In genomic region chr6:118319890-118320289, GRCh38 we compare ENCODE assay signal across 15 cellular contexts.
DNase-seq lines count a peak whose midpoint lies in the region; ATAC-seq and TF ChIP-seq lines count a peak whose summit lies in the region.
"Had no signal": no experiment of that assay in that cellular context is flagged by ENCODE, and none has a peak within 500 bp of the region (broad histone marks: within the 10 kb centered on the region; RNA-seq: fewer than 3 reads in every experiment).

No MANE protein-coding gene starts in this region.

- H3K4me3 ChIP-seq in IMR-90 (ENCODE audit: insufficient read depth, low read depth, low read length) (no peak overlapping the region), mesenchymal stem cell (ENCODE audit: insufficient read depth in 1 of 2, low read depth in 1 of 2, low read length in 2 of 2) (no peak overlapping the region), Karpas-422 (ENCODE audit: low read length) (no peak overlapping the region)
- H3K4me3 ChIP-seq: tibial nerve had no signal

- H3K36me3 Mint-ChIP-seq in activated CD4-positive, alpha-beta memory T cell treated with anti-CD3 and anti-CD28 coated beads, Interleukin-2, amount 10 ng/mL, durations not matched to agents 7 days and 5 days (ENCODE audit: low read depth): no peaks in the 10 kb centered on the region
- H3K36me3 Mint-ChIP-seq: activated CD4-positive, alpha-beta memory T cell treated with anti-CD3 and anti-CD28 coated beads for 36 hours; memory B cell had no signal

- WGBS in IMR-90 (ENCODE audit: extremely low coverage in 2 of 2, insufficient read length in 1 of 2), 2 experiments: 100% methylated on average over 1 of the region's 3 CpGs; no CpG with 5 or more reads in 1 of the 2 experiments
- WGBS in mesenchymal stem cell: 98% methylated on average over 3 of the region's 3 CpGs

- H3K9me2 ChIP-seq in Karpas-422 (replicated peaks; ENCODE audit: insufficient read depth, low read length): no peaks in the 10 kb centered on the region

- DNase-seq in Ammon's horn (ENCODE audit: low spot score): peak; percentile 44
- DNase-seq in IMR-90: no peak
- peak; percentile 77 for DNase-seq in SHP77 treated with DMSO at 0.1 percent for 48 hours (lab: John Stamatoyannopoulos, UW)
- no peak for DNase-seq in mesenchymal stem cell
- DNase-seq in activated CD4-positive, alpha-beta memory T cell treated with anti-CD3 and anti-CD28 coated beads, Interleukin-2, amount 10 ng/mL, durations not matched to agents 7 days and 5 days: no peak
- no peak for DNase-seq in Karpas-422
- DNase-seq: activated CD4-positive, alpha-beta memory T cell treated with anti-CD3 and anti-CD28 coated beads for 36 hours; NCI-H2227 treated with DMSO at 0.1 percent for 48 hours; T1000 had no signal

- H3K9me1 ChIP-seq in IMR-90 (ENCODE audit: insufficient read depth, low read length): peaks cover 5% of the 10 kb centered on the region; the same call in 1 of the 2 replicates

- H3K27me3 Mint-ChIP-seq in activated CD4-positive, alpha-beta memory T cell treated with anti-CD3 and anti-CD28 coated beads, Interleukin-2, amount 10 ng/mL, durations not matched to agents 7 days and 5 days: peaks cover 3% of the 10 kb centered on the region
- H3K27me3 Mint-ChIP-seq: activated CD4-positive, alpha-beta memory T cell treated with anti-CD3 and anti-CD28 coated beads for 36 hours; dendritic cell treated with granulocyte-macrophage colony-stimulating factor and Interleukin-4, amounts not matched to agents 40 ng/mL and 50 ng/mL, for 4 days; memory B cell had no signal

- H2BK12ac ChIP-seq in mesenchymal stem cell (ENCODE audit: low read length in 2 of 2): peak overlapping the region; percentile 9 to 50

- H3K79me1 ChIP-seq in IMR-90 (ENCODE audit: low read depth in 1 of 2, low read length in 2 of 2): no peaks in the 10 kb centered on the region
- H3K79me1 ChIP-seq in mesenchymal stem cell (replicated peaks; ENCODE audit: low read length, poor library complexity, severe bottlenecking): no peaks in the 10 kb centered on the region

- H3K4ac ChIP-seq in IMR-90 (ENCODE audit: low read depth, low read length) (no peak overlapping the region), mesenchymal stem cell (ENCODE audit: low read depth in 1 of 2, low read length in 2 of 2) (peak overlapping the region in 1 of 2 experiments; percentile 73)

- no peak overlapping the region for H3K27ac ChIP-seq in IMR-90 (ENCODE audit: insufficient read depth, low read length)
- no peak overlapping the region for H3K27ac ChIP-seq in mesenchymal stem cell (ENCODE audit: low read length, poor library complexity, severe bottlenecking)
- H3K27ac ChIP-seq in Karpas-422 (ENCODE audit: low read length): no peak overlapping the region

- ATAC-seq in IMR-90 (ENCODE audit: low read depth): no peak
- ATAC-seq in GM19467 (IDR thresholded peaks at IDR 0.05; ENCODE audit: unreplicated experiment): no peak
- ATAC-seq in HG02678 (IDR thresholded peaks at IDR 0.05; ENCODE audit: unreplicated experiment): no peak

- H3K23ac ChIP-seq in IMR-90 (ENCODE audit: low read depth, low read length) (no peak overlapping the region), mesenchymal stem cell (ENCODE audit: low read length in 2 of 2) (no peak overlapping the region)

- H2BK5ac ChIP-seq in IMR-90 (ENCODE audit: low read depth, low read length, poor library complexity, severe bottlenecking): no peak overlapping the region
- no peak overlapping the region for H2BK5ac ChIP-seq in mesenchymal stem cell (ENCODE audit: low read depth, low read length, poor library complexity, severe bottlenecking)

- H3K27me3 ChIP-seq in IMR-90 (ENCODE audit: control insufficient read depth, insufficient read depth, low read length): no peaks in the 10 kb centered on the region
- H3K27me3 ChIP-seq in mesenchymal stem cell (ENCODE audit: control insufficient read depth in 1 of 2, insufficient read depth in 1 of 2, low read length in 2 of 2): no peaks in the 10 kb centered on the region
- no peaks in the 10 kb centered on the region for H3K27me3 ChIP-seq in Karpas-422 (ENCODE audit: low read length)
- H3K27me3 ChIP-seq: tibial nerve had no signal

- CTCF ChIA-PET in IMR-90 (lab: Yijun Ruan, JAX): interaction anchor here (0.6 kb wide), 1 partner anchor 9 kb away, joined by 3 read pairs; no protein-coding TSS in a partner anchor
- CTCF ChIA-PET in activated CD4-positive, alpha-beta memory T cell treated with anti-CD3 and anti-CD28 coated beads, Interleukin-2, amount 10 ng/mL, durations not matched to agents 7 days and 5 days (lab: Charles Lee): no interaction called here

- H3K9me3 ChIP-seq in IMR-90 (ENCODE audit: control insufficient read depth, insufficient read depth, low read length) (no peaks in the 10 kb centered on the region), mesenchymal stem cell (ENCODE audit: control insufficient read depth, low read length) (no peaks in the 10 kb centered on the region), Karpas-422 (ENCODE audit: low read length) (no peaks in the 10 kb centered on the region)
- H3K9me3 ChIP-seq: tibial nerve had no signal

- in situ Hi-C loops in IMR-90 (cut with MboI; ENCODE audit: low sequenced_read_pairs): no loop called here

- H2AK5ac ChIP-seq in IMR-90 (ENCODE audit: low read depth, low read length) (peak overlapping the region; percentile 4; the same call in 1 of the 2 replicates), mesenchymal stem cell (ENCODE audit: low read length, severe bottlenecking) (no peak overlapping the region)

- dilution Hi-C loops in IMR-90 (cut with HindIII; ENCODE audit: low sequenced_read_pairs, unreplicated experiment): no loop called here

- H3K4me2 ChIP-seq in IMR-90 (ENCODE audit: low read depth, low read length) (no peak overlapping the region), mesenchymal stem cell (ENCODE audit: low read length, poor library complexity, severe bottlenecking) (no peak overlapping the region), Karpas-422 (ENCODE audit: low read depth, low read length, poor library complexity, severe bottlenecking) (no peak overlapping the region)

- TF ChIP-seq POLR2A in IMR-90 (IDR thresholded peaks at IDR 0.05; ENCODE audit: low read depth, low read length): no peak

- H3K4me1 Mint-ChIP-seq in activated CD4-positive, alpha-beta memory T cell treated with anti-CD3 and anti-CD28 coated beads, Interleukin-2, amount 10 ng/mL, durations not matched to agents 7 days and 5 days: no peaks in the 10 kb centered on the region
- H3K4me1 Mint-ChIP-seq: memory B cell had no signal

- H2AK9ac ChIP-seq in IMR-90 (replicated peaks; ENCODE audit: low read depth, low read length, poor library complexity): no peak overlapping the region

- TF ChIP-seq CTCF in IMR-90 (conservative IDR thresholded peaks at IDR 0.05; ENCODE audit: low read depth, low read length): no peak

- H3K56ac ChIP-seq in IMR-90 (ENCODE audit: extremely low read depth, insufficient read depth, low read length): no peak overlapping the region

- H3K18ac ChIP-seq in IMR-90 (ENCODE audit: low read depth, low read length) (no peak overlapping the region), mesenchymal stem cell (ENCODE audit: low read depth in 1 of 2, low read length in 2 of 2) (peak overlapping the region; percentile 16 to 82)

- no TSS peak for BruUV-seq in IMR-90 (replicated peaks; lab: Mats Ljungman, UMichigan)

- H3K27ac Mint-ChIP-seq in activated CD4-positive, alpha-beta memory T cell treated with anti-CD3 and anti-CD28 coated beads, Interleukin-2, amount 10 ng/mL, durations not matched to agents 7 days and 5 days: no peak overlapping the region
- H3K27ac Mint-ChIP-seq: activated CD4-positive, alpha-beta memory T cell treated with anti-CD3 and anti-CD28 coated beads for 36 hours; activated T-helper 2 cell treated with anti-CD3 and anti-CD28 coated beads, Interferon-gamma antibody, Interleukin-2, Interleukin-4, amounts not matched to agents 10 μg/mL and 5 μg/mL and 100 μg/mL, durations not matched to agents 14 hours and 24 hours and 36 hours; dendritic cell treated with granulocyte-macrophage colony-stimulating factor and Interleukin-4, amounts not matched to agents 40 ng/mL and 50 ng/mL, for 4 days; memory B cell had no signal

- H3K36me3 ChIP-seq in IMR-90 (ENCODE audit: control insufficient read depth, insufficient read depth, low read length): no peaks in the 10 kb centered on the region
- no peaks in the 10 kb centered on the region for H3K36me3 ChIP-seq in mesenchymal stem cell (ENCODE audit: control insufficient read depth in 1 of 2, insufficient read depth in 2 of 2, low read depth in 1 of 2, low read length in 2 of 2)
- no peaks in the 10 kb centered on the region for H3K36me3 ChIP-seq in Karpas-422 (ENCODE audit: insufficient read depth, low read length)
- H3K36me3 ChIP-seq: tibial nerve had no signal

- no peak overlapping the region; the same call in 1 of the 2 replicates for H2BK120ac ChIP-seq in IMR-90 (ENCODE audit: low read depth, low read length)
- H2BK120ac ChIP-seq in mesenchymal stem cell (ENCODE audit: low read depth, low read length): peak overlapping the region; percentile 71

- no peak overlapping the region for H3K9ac ChIP-seq in IMR-90 (ENCODE audit: low read depth, low read length)
- H3K9ac ChIP-seq in mesenchymal stem cell (ENCODE audit: low read length): no peak overlapping the region
- no peak overlapping the region for H3K9ac ChIP-seq in Karpas-422 (ENCODE audit: low read length)

- 0 out of 2 replicates have a peak overlapping the region, but pooled peaks have one; percentile 34 for H2BK20ac ChIP-seq in IMR-90 (ENCODE audit: low read depth, low read length)

- H3K79me2 ChIP-seq in Karpas-422 (ENCODE audit: low read length): no peaks in the 10 kb centered on the region

- H2AFZ ChIP-seq in IMR-90 (replicated peaks; ENCODE audit: low read length, poor library complexity) (no peak overlapping the region), mesenchymal stem cell (ENCODE audit: low read depth, low read length) (no peak overlapping the region), Karpas-422 (ENCODE audit: low read length) (no peak overlapping the region)

- no peaks in the 10 kb centered on the region for H4K20me1 ChIP-seq in IMR-90 (ENCODE audit: insufficient read depth, low read length)
- H4K20me1 ChIP-seq in Karpas-422 (ENCODE audit: insufficient read depth, low read depth, low read length): no peaks in the 10 kb centered on the region

- peaks cover 10% of the 10 kb centered on the region for H3K4me1 ChIP-seq in IMR-90 (ENCODE audit: control insufficient read depth, insufficient read depth, low read length)
- peaks cover 2% of the 10 kb centered on the region for H3K4me1 ChIP-seq in mesenchymal stem cell (ENCODE audit: control insufficient read depth, insufficient read depth, low read depth, low read length)
- no peaks in the 10 kb centered on the region for H3K4me1 ChIP-seq in Karpas-422 (ENCODE audit: low read length)

- no peaks in the 10 kb centered on the region for H3K9me3 Mint-ChIP-seq in activated CD4-positive, alpha-beta memory T cell treated with anti-CD3 and anti-CD28 coated beads, Interleukin-2, amount 10 ng/mL, durations not matched to agents 7 days and 5 days
- H3K9me3 Mint-ChIP-seq: activated CD4-positive, alpha-beta memory T cell treated with anti-CD3 and anti-CD28 coated beads for 36 hours; activated T-helper 2 cell treated with anti-CD3 and anti-CD28 coated beads, Interferon-gamma antibody, Interleukin-2, Interleukin-4, amounts not matched to agents 10 μg/mL and 5 μg/mL and 100 μg/mL, durations not matched to agents 14 hours and 24 hours and 36 hours; dendritic cell treated with granulocyte-macrophage colony-stimulating factor and Interleukin-4, amounts not matched to agents 40 ng/mL and 50 ng/mL, for 4 days; memory B cell had no signal

- H2BK15ac ChIP-seq in IMR-90 (ENCODE audit: low read depth, low read length) (no peak overlapping the region), mesenchymal stem cell (ENCODE audit: low read depth, poor library complexity, severe bottlenecking) (no peak overlapping the region)

- H4K8ac ChIP-seq in IMR-90 (ENCODE audit: low read depth in 2 of 2, low read length in 2 of 2): no peak overlapping the region
- peak overlapping the region; percentile 92 for H4K8ac ChIP-seq in mesenchymal stem cell (ENCODE audit: low read length)

- intact Hi-C loops in IMR-90 (cut with micrococcal nuclease): no loop called here

- no peak overlapping the region for H4K91ac ChIP-seq in IMR-90 (ENCODE audit: insufficient read depth, low read depth, low read length)
- H4K91ac ChIP-seq in mesenchymal stem cell (ENCODE audit: low read length): peak overlapping the region; percentile 67

- H3K4me3 Mint-ChIP-seq in activated CD4-positive, alpha-beta memory T cell treated with anti-CD3 and anti-CD28 coated beads, Interleukin-2, amount 10 ng/mL, durations not matched to agents 7 days and 5 days: no peak overlapping the region
- H3K4me3 Mint-ChIP-seq: activated CD4-positive, alpha-beta memory T cell treated with anti-CD3 and anti-CD28 coated beads for 36 hours; dendritic cell treated with granulocyte-macrophage colony-stimulating factor and Interleukin-4, amounts not matched to agents 40 ng/mL and 50 ng/mL, for 4 days; memory B cell had no signal

- H4K5ac ChIP-seq in IMR-90 (ENCODE audit: low read depth, low read length): no peak overlapping the region

- TF ChIP-seq RAD21 in IMR-90 (IDR thresholded peaks at IDR 0.05; ENCODE audit: low read length): no peak

- POLR2A ChIA-PET in IMR-90 (lab: Charles Lee; ENCODE audit: unreplicated experiment): no interaction called here
- POLR2A ChIA-PET in activated CD4-positive, alpha-beta memory T cell treated with anti-CD3 and anti-CD28 coated beads, Interleukin-2, amount 10 ng/mL, durations not matched to agents 7 days and 5 days (lab: Charles Lee): no interaction called here

- H3K14ac ChIP-seq in IMR-90 (replicated peaks; ENCODE audit: low read depth, low read length) (no peak overlapping the region), mesenchymal stem cell (ENCODE audit: low read length in 2 of 2) (peak overlapping the region in 1 of 2 experiments; percentile 85)

Comparison
In these comparisons a context has a peak if more than half of its experiments do, and no peak if none do; other contexts are left out.
1. DNase-seq: peak in Ammon's horn (single experiment) and SHP77 treated with DMSO at 0.1 percent for 48 hours (single experiment); none in IMR-90 (single experiment), mesenchymal stem cell (single experiment), activated CD4-positive, alpha-beta memory T cell treated with anti-CD3 and anti-CD28 coated beads, Interleukin-2, amount 10 ng/mL, durations not matched to agents 7 days and 5 days (single experiment) and Karpas-422 (single experiment).